8 cellular contexts compared by ENCODE assay signal in genomic region chr6:138001750-138002349, GRCh38.
A peak's percentile ranks its signal among the peaks of the same experiment; 100 is the strongest.
DNase-seq lines count a peak whose midpoint lies in the region; ATAC-seq and TF ChIP-seq lines count a peak whose summit lies in the region.

No MANE protein-coding gene starts in this region.

- no CpG with 5 or more reads among the region's 6 CpGs for WGBS in neuronal stem cell (ENCODE audit: extremely low coverage in 2 of 2, insufficient read length in 2 of 2, insufficient replicate concordance in 1 of 2), 2 donors

- H3K9me3 ChIP-seq in PC-9 (ENCODE audit: insufficient read depth, low read depth): peaks cover 6% of the 10 kb centered on the region
- peaks cover 0 to 1% of the 10 kb centered on the region in 2 donors for H3K9me3 ChIP-seq in neuronal stem cell (replicated peaks in 1 of 2; ENCODE audit: control insufficient read depth in 2 of 2, insufficient read depth in 1 of 2, low read depth in 1 of 2, low read length in 2 of 2)
- H3K9me3 ChIP-seq in thoracic aorta: no peaks in the 10 kb centered on the region

- H2BK5ac ChIP-seq in neuronal stem cell (ENCODE audit: low read length): no peak overlapping the region

- H3K79me1 ChIP-seq in neuronal stem cell (ENCODE audit: low read depth, low read length): no peaks in the 10 kb centered on the region

- no peak overlapping the region for H2BK15ac ChIP-seq in neuronal stem cell (ENCODE audit: low read length)

- CTCF ChIA-PET in PC-9 (lab: Charles Lee): interaction anchor here (0.6 to 1.5 kb wide), 4 partner anchors 103 to 1091 kb away, joined by 3 to 5 read pairs (median 3); no protein-coding TSS in a partner anchor

- H3K4me2 ChIP-seq in PC-9: no peak overlapping the region
- H3K4me2 ChIP-seq in neuronal stem cell (ENCODE audit: insufficient read depth, low read length, poor library complexity, severe bottlenecking): no peak overlapping the region

- H4K20me1 ChIP-seq in PC-9 (ENCODE audit: insufficient read depth): no peaks in the 10 kb centered on the region

- no peak overlapping the region for H2AFZ ChIP-seq in PC-9
- H2AFZ ChIP-seq in neuronal stem cell (ENCODE audit: low read length): no peak overlapping the region

- H3K36me3 ChIP-seq in H7 (replicated peaks; ENCODE audit: control insufficient read depth, insufficient read depth, low read length): no peaks in the 10 kb centered on the region
- H3K36me3 ChIP-seq in PC-9 (ENCODE audit: low read depth): no peaks in the 10 kb centered on the region
- no peaks in the 10 kb centered on the region for H3K36me3 ChIP-seq in neuronal stem cell (replicated peaks in 1 of 2; ENCODE audit: control insufficient read depth in 2 of 2, insufficient read depth in 2 of 2, low read length in 2 of 2)
- no peaks in the 10 kb centered on the region for H3K36me3 ChIP-seq in thoracic aorta

- no peak overlapping the region for H2BK120ac ChIP-seq in neuronal stem cell (ENCODE audit: low read depth, low read length)

- no TSS peak for BruUV-seq in PC-9 (replicated peaks; lab: Mats Ljungman, UMichigan)

- ATAC-seq in thoracic aorta (ENCODE audit: insufficient number of reproducible peaks, low FRiP score, low read depth) (no peak), HG03097 (IDR thresholded peaks at IDR 0.05; ENCODE audit: low FRiP score, unreplicated experiment) (no peak)

- H3K4ac ChIP-seq in neuronal stem cell (ENCODE audit: low read length): no peak overlapping the region

- POLR2A ChIA-PET in PC-9 (lab: Charles Lee; ENCODE audit: unreplicated experiment): no interaction called here

- H3K27ac ChIP-seq in PC-9 (no peak overlapping the region), neuronal stem cell (replicated peaks; ENCODE audit: low read length) (no peak overlapping the region), thoracic aorta (no peak overlapping the region)

- no peaks in the 10 kb centered on the region for H3K79me2 ChIP-seq in PC-9 (ENCODE audit: low read depth)

- no peak overlapping the region for H3K14ac ChIP-seq in neuronal stem cell (ENCODE audit: low read length)

- H3K4me3 ChIP-seq in AG10803 (ENCODE audit: low read length): no peak overlapping the region
- no peak overlapping the region for H3K4me3 ChIP-seq in H7 (ENCODE audit: insufficient read depth, low read depth, low read length)
- no peak overlapping the region for H3K4me3 ChIP-seq in PC-9
- no peak overlapping the region for H3K4me3 ChIP-seq in fibroblast of mammary gland (ENCODE audit: control insufficient read depth, low read depth, low read length)
- H3K4me3 ChIP-seq in neuronal stem cell (ENCODE audit: low read length in 2 of 2): no peak overlapping the region
- no peak overlapping the region for H3K4me3 ChIP-seq in thoracic aorta

- intact Hi-C loops in PC-9 (cut with micrococcal nuclease; ENCODE audit: unreplicated experiment): loop anchor here (1.0 to 10.0 kb wide), 5 partner anchors 24 to 1363 kb away; no protein-coding TSS in a partner anchor

- peaks cover 5% of the 10 kb centered on the region for H3F3A ChIP-seq in PC-9 (ENCODE audit: insufficient read depth, low read depth)

- peak; percentile 39 for DNase-seq in AG10803 (ENCODE audit: low read depth)
- peak; percentile 47 for DNase-seq in H7
- peak; percentile 56 to 63 for DNase-seq in PC-9
- peak; percentile 74 to 78 for DNase-seq in activated T-cell treated with anti-CD3 and anti-CD28 coated beads, Interleukin-2, amount 50 U/mL, for 48 hours
- DNase-seq in fibroblast of mammary gland (ENCODE audit: low read depth): peak; percentile 53
- DNase-seq in neuronal stem cell (ENCODE audit: low spot score): peak; percentile 37
- DNase-seq in thoracic aorta (ENCODE audit: low spot score): peak; percentile 10

- H2BK12ac ChIP-seq in neuronal stem cell (ENCODE audit: low read length): no peak overlapping the region

- no peak overlapping the region for H3K23ac ChIP-seq in neuronal stem cell (ENCODE audit: low read depth, low read length, poor library complexity)

- no peak overlapping the region for H2AK5ac ChIP-seq in neuronal stem cell (ENCODE audit: low read depth, low read length)

- H3K27me3 ChIP-seq in H7 (ENCODE audit: control insufficient read depth, insufficient read depth, low read length) (no peaks in the 10 kb centered on the region), PC-9 (ENCODE audit: insufficient read depth, low read depth) (no peaks in the 10 kb centered on the region), neuronal stem cell (ENCODE audit: control insufficient read depth in 3 of 3, insufficient read depth in 3 of 3, low read depth in 1 of 3, low read length in 3 of 3) (no peaks in the 10 kb centered on the region), thoracic aorta (replicated peaks; ENCODE audit: insufficient read depth) (no peaks in the 10 kb centered on the region)

- H3K18ac ChIP-seq in neuronal stem cell (ENCODE audit: low read length): no peak overlapping the region

- no peaks in the 10 kb centered on the region; the same call in 1 of the 2 replicates for H3K9me2 ChIP-seq in PC-9 (ENCODE audit: insufficient read depth)

- TF ChIP-seq CTCF in AG10803 (conservative IDR thresholded peaks at IDR 0.05; ENCODE audit: low read length) (peak; percentile 96), PC-9 (conservative IDR thresholded peaks at IDR 0.05) (peak; percentile 98), fibroblast of mammary gland (conservative IDR thresholded peaks at IDR 0.05; ENCODE audit: control insufficient read depth, insufficient read depth, low read depth, low read length) (peak; percentile 91), thoracic aorta (IDR thresholded peaks at IDR 0.05) (peak; percentile 82)

- H4K8ac ChIP-seq in neuronal stem cell (ENCODE audit: low read depth, low read length): no peak overlapping the region

- no peak overlapping the region for H3K9ac ChIP-seq in neuronal stem cell (ENCODE audit: low read depth, low read length, poor library complexity)

- H4K91ac ChIP-seq in neuronal stem cell (ENCODE audit: low read depth, low read length, poor library complexity): no peak overlapping the region

- H3K4me1 ChIP-seq in PC-9 (replicated peaks; ENCODE audit: insufficient read depth): peaks cover 24% of the 10 kb centered on the region
- H3K4me1 ChIP-seq in neuronal stem cell (ENCODE audit: control insufficient read depth in 2 of 2, insufficient read depth in 1 of 2, low read depth in 1 of 2, low read length in 2 of 2): no peaks in the 10 kb centered on the region
- H3K4me1 ChIP-seq in thoracic aorta (ENCODE audit: control insufficient read depth in 1 of 2, low read depth in 2 of 2): no peaks in the 10 kb centered on the region

Comparison
In these comparisons a context has a peak if more than half of its experiments do, and no peak if none do; other contexts are left out.
1. DNase-seq: peak in every context shown above with its lines; median percentile 76 in activated T-cell treated with anti-CD3 and anti-CD28 coated beads, Interleukin-2, amount 50 U/mL, for 48 hours; 60 in PC-9; 53 in fibroblast of mammary gland; 47 in H7; 39 in AG10803; 37 in neuronal stem cell; 10 in thoracic aorta.